ENCODE assay signal across 21 cellular contexts in genomic region chr3:107791450-107791849, GRCh38.
DNase-seq lines count a peak whose midpoint lies in the region; ATAC-seq, FAIRE-seq and TF ChIP-seq lines count a peak whose summit lies in the region.
"Had no signal": no experiment of that assay in that cellular context is flagged by ENCODE, and none has a peak within 500 bp of the region (broad histone marks: within the 10 kb centered on the region; RNA-seq: fewer than 3 reads in every experiment).

No MANE protein-coding gene starts in this region.

- H3K79me2 ChIP-seq in HepG2 (ENCODE audit: insufficient read depth, low read length) = no peaks in the 10 kb centered on the region

- BruUV-seq in HepG2 (replicated peaks; lab: Mats Ljungman, UMichigan) = no TSS peak

- ATAC-seq in right lobe of liver = peak in 3 of 4 donors; percentile 29 to 58 (median 56)
- ATAC-seq in HepG2 = no peak
- no peak for ATAC-seq in HG02970 (IDR thresholded peaks at IDR 0.05; ENCODE audit: low FRiP score, unreplicated experiment)
- ATAC-seq: CD8-positive, alpha-beta T cell had no signal

- H3K4me1 ChIP-seq in right lobe of liver (peaks cover 0 to 2% (median under 1%) of the 10 kb centered on the region in 4 donors), HepG2 (ENCODE audit: insufficient read depth, low read length) (peaks cover 8% of the 10 kb centered on the region)
- H3K4me1 ChIP-seq: BLaER1, Caco-2, HAP-1 had no signal

- H3K9ac ChIP-seq in HepG2 (ENCODE audit: insufficient read depth, low read depth, low read length) = no peak overlapping the region
- H3K9ac ChIP-seq: BLaER1 had no signal

- intact Hi-C loops in right lobe of liver (cut with DNase I) = no loop called here
- intact Hi-C loops in HepG2 (cut with micrococcal nuclease; ENCODE audit: unreplicated experiment) = no loop called here

- no peak for TF ChIP-seq POLR2A in right lobe of liver (IDR thresholded peaks at IDR 0.05)
- TF ChIP-seq POLR2A in HepG2 (IDR thresholded peaks at IDR 0.05; ENCODE audit: insufficient read depth in 1 of 2, low read depth in 2 of 2, low read length in 2 of 2) = no peak

- TF ChIP-seq CTCF in right lobe of liver (IDR thresholded peaks at IDR 0.05) (no peak), HepG2 (CRISPR knock-in tag; IDR thresholded peaks at IDR 0.05) (no peak)

- WGBS in right lobe of liver (ENCODE audit: insufficient coverage, low coverage, low lambda C conversion rate, missing lambda C conversion rate) = 61% methylated on average over 6 of the region's 7 CpGs
- WGBS in HepG2 (ENCODE audit: low lambda C conversion rate) = 91% methylated on average over 7 of the region's 7 CpGs

- DNase-seq in right lobe of liver (peak in 1 of 3 donors; percentile 46), HepG2 (ENCODE audit: low spot score) (no peak), left kidney (ENCODE audit: low read depth, low spot score) (peak; percentile 45), urothelium cell line (ENCODE audit: low spot score) (no peak), HTR-8/SVneo (ENCODE audit: insufficient read length, low spot score) (no peak)
- DNase-seq: Caco-2; CD4-positive, CD25-positive, alpha-beta regulatory T cell; CD8-positive, alpha-beta T cell; DMS153; DND-41; GOT3; HFFc6 had no signal

- no peaks in the 10 kb centered on the region for H4K20me1 ChIP-seq in HepG2 (ENCODE audit: insufficient read depth, low read length)
- H4K20me1 ChIP-seq: BLaER1 had no signal

- H3K4me2 ChIP-seq in HepG2 (ENCODE audit: low read depth, low read length) = no peak overlapping the region
- H3K4me2 ChIP-seq: BLaER1 had no signal

- FAIRE-seq in HepG2 (lab: Jason Lieb, UNC) (no peak), urothelium cell line (lab: Jason Lieb, UNC) (peak; percentile 5), HTR-8/SVneo (lab: Jason Lieb, UNC) (no peak)
- FAIRE-seq: A204.1, G401.6, GM12892, H54 had no signal

- no peaks in the 10 kb centered on the region for H3K9me3 ChIP-seq in right lobe of liver
- H3K9me3 ChIP-seq in HepG2 (ENCODE audit: low read length) = no peaks in the 10 kb centered on the region
- H3K9me3 ChIP-seq: BLaER1, Caco-2, HAP-1 had no signal

- H2AFZ ChIP-seq in HepG2 (ENCODE audit: low read length) = no peak overlapping the region

- H3K27me3 ChIP-seq in right lobe of liver (no peaks in the 10 kb centered on the region), HepG2 (ENCODE audit: control insufficient read depth in 1 of 2, insufficient read depth in 2 of 2, low read length in 2 of 2) (no peaks in the 10 kb centered on the region)
- H3K27me3 ChIP-seq: BLaER1 had no signal

- no peak for TF ChIP-seq EP300 in HepG2 (IDR thresholded peaks at IDR 0.05; ENCODE audit: low read depth in 2 of 2, low read length in 2 of 2)
- no peak for TF ChIP-seq EP300 in HepG2 (CRISPR knock-in tag; IDR thresholded peaks at IDR 0.05; ENCODE audit: borderline replicate concordance)

- in situ Hi-C loops in HepG2 (cut with HindIII; ENCODE audit: extremely low pct_ligation_motif_present, low pct_unique_long_range_greater_than_20kb) = no loop called here

- H3K27ac ChIP-seq in right lobe of liver = no peak overlapping the region
- H3K27ac ChIP-seq in HepG2 (ENCODE audit: extremely low read length, insufficient read depth, low read length) = no peak overlapping the region
- H3K27ac ChIP-seq: 22Rv1, BLaER1, C4-2B had no signal

- no peaks in the 10 kb centered on the region for H3K36me3 ChIP-seq in right lobe of liver
- H3K36me3 ChIP-seq in HepG2 (replicated peaks in 1 of 2; ENCODE audit: control insufficient read depth in 1 of 2, insufficient read depth in 2 of 2, low read length in 2 of 2) = peaks cover 4 to 25% of the 10 kb centered on the region in 2 experiments; a peak in 3 of 5 replicates

- no peak for TF ChIP-seq RAD21 in HepG2 (CRISPR knock-in tag; IDR thresholded peaks at IDR 0.05)

- H3K4me3 ChIP-seq in right lobe of liver (no peak overlapping the region), HepG2 (replicated peaks in 1 of 3; ENCODE audit: insufficient read depth in 1 of 3, low read depth in 2 of 3, low read length in 3 of 3) (no peak overlapping the region)
- H3K4me3 ChIP-seq: BLaER1, HAP-1 had no signal

- CTCF ChIA-PET in HepG2 (lab: Yijun Ruan, JAX; ENCODE audit: low intra/inter-chr PET ratio, low total read pairs) = no interaction called here

- POLR2A ChIA-PET in HepG2 (lab: Yijun Ruan, JAX) = no interaction called here

TF ChIP-seq in HepG2, 621 proteins besides CTCF, POLR2A, EP300 and RAD21:
- TF ChIP-seq ZSCAN9 (CRISPR knock-in tag; IDR thresholded peaks at IDR 0.05; ENCODE audit: borderline replicate concordance) (no peak), ZNF530 (CRISPR knock-in tag; IDR thresholded peaks at IDR 0.05; ENCODE audit: low read depth) (no peak)
- TF ChIP-seq, protein P1, sequence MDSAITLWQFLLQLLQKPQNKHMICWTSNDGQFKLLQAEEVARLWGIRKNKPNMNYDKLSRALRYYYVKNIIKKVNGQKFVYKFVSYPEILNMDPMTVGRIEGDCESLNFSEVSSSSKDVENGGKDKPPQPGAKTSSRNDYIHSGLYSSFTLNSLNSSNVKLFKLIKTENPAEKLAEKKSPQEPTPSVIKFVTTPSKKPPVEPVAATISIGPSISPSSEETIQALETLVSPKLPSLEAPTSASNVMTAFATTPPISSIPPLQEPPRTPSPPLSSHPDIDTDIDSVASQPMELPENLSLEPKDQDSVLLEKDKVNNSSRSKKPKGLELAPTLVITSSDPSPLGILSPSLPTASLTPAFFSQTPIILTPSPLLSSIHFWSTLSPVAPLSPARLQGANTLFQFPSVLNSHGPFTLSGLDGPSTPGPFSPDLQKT (CRISPR knock-in tag; IDR thresholded peaks at IDR 0.05; ENCODE audit: borderline replicate concordance) = no peak

Comparison
In these comparisons a context has a peak if more than half of its experiments do, and no peak if none do; other contexts are left out.
1. ATAC-seq: peak in right lobe of liver (3 of 4); none in HepG2 (single experiment) and HG02970 (single experiment).